12 cellular contexts compared by ENCODE assay signal in the genomic region with DNA sequence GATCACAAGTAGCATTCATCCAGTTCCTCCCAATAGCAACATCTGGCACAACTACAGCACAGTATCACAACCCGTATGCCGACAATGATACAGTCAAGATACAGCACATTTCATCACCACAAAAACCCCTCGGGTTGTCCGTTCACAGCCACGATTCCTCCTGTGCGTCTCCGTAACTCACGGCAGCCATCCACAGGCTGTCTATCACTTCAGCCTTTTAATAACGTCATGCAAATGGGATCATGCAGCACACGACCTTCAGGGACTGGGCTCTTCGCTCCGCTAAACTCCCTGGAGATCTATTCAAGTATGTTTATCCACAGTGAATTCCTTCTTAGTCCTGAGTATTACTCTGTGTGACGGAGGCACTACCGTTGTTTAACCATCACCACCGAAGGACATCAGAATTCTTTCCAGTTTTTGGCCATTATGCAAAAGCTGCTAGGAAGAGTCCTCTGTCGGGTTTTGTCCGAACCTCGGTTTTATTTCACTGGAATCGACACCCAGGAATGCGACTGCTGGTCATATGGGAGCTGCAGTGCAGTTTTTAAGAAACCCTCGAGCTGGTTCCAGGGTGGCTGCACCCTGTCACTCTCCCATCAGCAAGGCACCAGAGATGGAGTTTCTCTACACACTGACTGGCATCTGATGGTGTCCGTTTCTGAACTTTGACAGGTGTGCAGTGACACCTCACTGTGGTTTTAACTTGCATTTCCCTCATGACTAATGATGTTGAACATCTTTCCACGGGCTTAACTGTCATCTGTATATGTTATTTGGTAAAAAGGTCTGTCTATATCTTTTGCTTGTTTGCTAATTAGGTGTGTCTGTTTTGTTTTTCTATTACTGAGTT.
A peak's percentile ranks its signal among the peaks of the same experiment; 100 is the strongest.
DNase-seq lines count a peak whose midpoint lies in the region; ATAC-seq, FAIRE-seq and TF ChIP-seq lines count a peak whose summit lies in the region.
"Had no signal": no experiment of that assay in that cellular context is flagged by ENCODE, and none has a peak within 500 bp of the region (broad histone marks: within the 10 kb centered on the region; RNA-seq: fewer than 3 reads in every experiment).

No MANE protein-coding gene starts in this region.

- no peaks in the 10 kb centered on the region for H3K27me3 Mint-ChIP-seq in neural crest cell (ENCODE audit: low read depth)

- FAIRE-seq in GM18507 (lab: Jason Lieb, UNC) = peak; percentile 79

- no peak for ATAC-seq in GM21528 (IDR thresholded peaks at IDR 0.05; ENCODE audit: low FRiP score, unreplicated experiment)

- TF ChIP-seq CTCF in coronary artery (IDR thresholded peaks at IDR 0.05) (no peak), neural crest cell (conservative IDR thresholded peaks at IDR 0.05) (no peak)

- H3K27ac Mint-ChIP-seq in neural crest cell (ENCODE audit: unreplicated experiment) = peak overlapping the region; percentile 73

- no peak overlapping the region for H3K27ac ChIP-seq in coronary artery

- peaks cover 4% of the 10 kb centered on the region for H3K9me3 Mint-ChIP-seq in neural crest cell

- H3K4me3 Mint-ChIP-seq in neural crest cell = no peak overlapping the region

- H3K4me3 ChIP-seq in coronary artery = peak overlapping the region; percentile 38

- DNase-seq in GM18507 (ENCODE audit: extremely low spot score, insufficient read length, low read depth) (no peak), LHCN-M2 (ENCODE audit: low read depth) (peak; percentile 47), coronary artery (ENCODE audit: low spot score) (no peak), neural crest cell (ENCODE audit: low read depth, low spot score) (no peak), NCI-H2196 treated with DMSO at 0.1 percent for 48 hours (lab: John Stamatoyannopoulos, UW; ENCODE audit: unreplicated experiment) (no peak), KBM-7 (no peak), NCI-H524 (lab: John Stamatoyannopoulos, UW) (no peak)
- DNase-seq: DMS79; NCI-H187 treated with DMSO at 0.1 percent for 48 hours; SHP77 treated with DMSO at 0.1 percent for 48 hours; stimulated activated CD4-positive, alpha-beta T cell treated with anti-CD3 and anti-CD28 coated beads, Interleukin-1b, Interleukin-23, amount 100 ng/mL, for 48 hours had no signal

- H3K4me1 Mint-ChIP-seq in neural crest cell = peaks cover 30% of the 10 kb centered on the region

- in situ Hi-C loops in KBM-7 (cut with MboI; ENCODE audit: low pct_unique_long_range_greater_than_20kb, low sequenced_read_pairs) = no loop called here

- peaks cover 20% of the 10 kb centered on the region for H3K36me3 Mint-ChIP-seq in neural crest cell (ENCODE audit: low read depth)
